21 cellular contexts compared by ENCODE assay signal in the genomic region with DNA sequence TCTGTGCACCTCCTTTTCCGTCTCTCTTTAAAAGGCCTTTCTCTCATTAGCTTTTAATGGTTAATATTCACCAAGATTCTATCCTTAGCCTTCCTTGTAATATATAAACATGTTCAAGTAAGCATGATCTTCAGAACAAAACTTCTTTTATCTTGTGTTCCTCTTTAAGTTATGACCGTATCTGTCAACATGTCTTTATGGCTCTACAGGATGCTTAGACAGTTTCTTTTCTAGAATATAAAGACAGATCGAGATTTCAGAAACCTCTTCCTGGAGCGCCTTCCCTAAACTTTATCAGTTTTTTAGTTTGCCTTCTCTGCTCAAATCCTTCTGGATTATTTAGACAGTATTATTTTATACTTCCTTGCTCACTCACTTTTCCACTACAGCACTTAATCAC. TPM values are rescaled to one million over a fixed set of nuclear protein-coding genes. Genes with fewer than 3 reads are reported as not detected.
A peak's percentile ranks its signal among the peaks of the same experiment; 100 is the strongest.
DNase-seq lines count a peak whose midpoint lies in the region; ATAC-seq and TF ChIP-seq lines count a peak whose summit lies in the region.
"Had no signal": no experiment of that assay in that cellular context is flagged by ENCODE, and none has a peak within 500 bp of the region (broad histone marks: within the 10 kb centered on the region; RNA-seq: fewer than 3 reads in every experiment).

No MANE protein-coding gene starts in this region.

- no peak overlapping the region for H2AFZ ChIP-seq in GM23338
- H2AFZ ChIP-seq: neural progenitor cell had no signal

- H3K36me3 Mint-ChIP-seq in activated CD8-positive, alpha-beta T cell treated with anti-CD3 and anti-CD28 coated beads for 36 hours (ENCODE audit: low read depth), result peaks cover 24% of the 10 kb centered on the region
- peaks cover 15% of the 10 kb centered on the region for H3K36me3 Mint-ChIP-seq in activated CD8-positive, alpha-beta T cell treated with anti-CD3 and anti-CD28 coated beads, Interleukin-2, amount 10 ng/mL, durations not matched to agents 7 days and 5 days (ENCODE audit: low read depth)
- H3K36me3 Mint-ChIP-seq in GM23338 (ENCODE audit: low read depth) (peaks cover 8% of the 10 kb centered on the region; the same call in 2 of the 3 replicates), natural killer cell (no peaks in the 10 kb centered on the region)
- peaks cover 24% of the 10 kb centered on the region for H3K36me3 Mint-ChIP-seq in activated T-helper 17 cell treated with anti-CD3 and anti-CD28 coated beads, Interleukin-2, amount 50 U/mL, for 72 hours (ENCODE audit: low read depth)

- no peaks in the 10 kb centered on the region for H3K27me3 ChIP-seq in GM23338 (ENCODE audit: insufficient read depth)
- H3K27me3 ChIP-seq: heart left ventricle, neural progenitor cell, stomach had no signal

- peaks cover 25% of the 10 kb centered on the region; the same call in 1 of the 2 replicates for H4K20me1 ChIP-seq in GM23338 (replicated peaks; ENCODE audit: insufficient read depth)

- 0 out of 2 replicates have a peak, but pooled peaks cover 17% of the 10 kb centered on the region for H3K4me1 ChIP-seq in GM23338 (ENCODE audit: insufficient read depth)
- H3K4me1 ChIP-seq: A549 had no signal

- intact Hi-C loops in activated CD8-positive, alpha-beta T cell treated with anti-CD3 and anti-CD28 coated beads for 36 hours (cut with micrococcal nuclease), result no loop called here
- intact Hi-C loops in natural killer cell (cut with micrococcal nuclease), result no loop called here

- H3K4me3 Mint-ChIP-seq in activated CD8-positive, alpha-beta T cell treated with anti-CD3 and anti-CD28 coated beads for 36 hours, result no peak overlapping the region
- H3K4me3 Mint-ChIP-seq in activated CD8-positive, alpha-beta T cell treated with anti-CD3 and anti-CD28 coated beads, Interleukin-2, amount 10 ng/mL, durations not matched to agents 7 days and 5 days, result no peak overlapping the region
- H3K4me3 Mint-ChIP-seq in GM23338 (no peak overlapping the region), natural killer cell (no peak overlapping the region)
- peak overlapping the region; percentile 0 for H3K4me3 Mint-ChIP-seq in activated T-helper 17 cell treated with anti-CD3 and anti-CD28 coated beads, Interleukin-2, amount 50 U/mL, for 72 hours
- H3K4me3 Mint-ChIP-seq: CD14-positive monocyte; neural progenitor cell; T-helper 2 cell treated with Interferon-gamma antibody and Interleukin-4, amounts not matched to agents 5 μg/mL and 100 μg/mL, for 36 hours had no signal

- CTCF ChIA-PET in activated CD8-positive, alpha-beta T cell treated with anti-CD3 and anti-CD28 coated beads for 36 hours (lab: Charles Lee), result no interaction called here
- CTCF ChIA-PET in activated CD8-positive, alpha-beta T cell treated with anti-CD3 and anti-CD28 coated beads, Interleukin-2, amount 10 ng/mL, durations not matched to agents 7 days and 5 days (lab: Charles Lee), result interaction anchor here (0.6 kb wide), 1 partner anchor 315 kb away, joined by 3 read pairs; no protein-coding TSS in a partner anchor

- DNase-seq in activated CD8-positive, alpha-beta T cell treated with anti-CD3 and anti-CD28 coated beads for 36 hours, result no peak
- no peak for DNase-seq in activated CD8-positive, alpha-beta T cell treated with anti-CD3 and anti-CD28 coated beads, Interleukin-2, amount 10 ng/mL, durations not matched to agents 7 days and 5 days
- DNase-seq in GM23338 (ENCODE audit: low spot score) (no peak), natural killer cell (no peak), DMS53 treated with DMSO at 0.1 percent for 48 hours (lab: John Stamatoyannopoulos, UW; ENCODE audit: unreplicated experiment) (no peak), NCI-H345 (lab: John Stamatoyannopoulos, UW) (no peak), NCI-H1694 (lab: John Stamatoyannopoulos, UW) (no peak)
- DNase-seq: activated CD4-positive, alpha-beta T cell treated with anti-CD3 and anti-CD28 coated beads for 48 hours; DMS79; effector CD8-positive, alpha-beta T cell; heart left ventricle; NCI-H1048; NCI-H69; PC-3; stomach had no signal

- H3K4me3 ChIP-seq in GM23338, result no peak overlapping the region
- H3K4me3 ChIP-seq: A549, heart left ventricle, neural progenitor cell, stomach had no signal

- TF ChIP-seq CTCF in activated CD8-positive, alpha-beta T cell treated with anti-CD3 and anti-CD28 coated beads for 36 hours (IDR thresholded peaks at IDR 0.05), result no peak
- TF ChIP-seq CTCF in GM23338 (conservative IDR thresholded peaks at IDR 0.05; ENCODE audit: low read depth in 2 of 2) (no peak), natural killer cell (IDR thresholded peaks at IDR 0.05) (no peak)

- no peaks in the 10 kb centered on the region for H3K9me3 Mint-ChIP-seq in activated CD8-positive, alpha-beta T cell treated with anti-CD3 and anti-CD28 coated beads for 36 hours
- H3K9me3 Mint-ChIP-seq in activated CD8-positive, alpha-beta T cell treated with anti-CD3 and anti-CD28 coated beads, Interleukin-2, amount 10 ng/mL, durations not matched to agents 7 days and 5 days (ENCODE audit: insufficient read depth), result no peaks in the 10 kb centered on the region
- H3K9me3 Mint-ChIP-seq in GM23338 (no peaks in the 10 kb centered on the region), natural killer cell (no peaks in the 10 kb centered on the region)
- no peaks in the 10 kb centered on the region for H3K9me3 Mint-ChIP-seq in activated T-helper 17 cell treated with anti-CD3 and anti-CD28 coated beads, Interleukin-2, amount 50 U/mL, for 72 hours
- H3K9me3 Mint-ChIP-seq: CD14-positive monocyte; T-helper 2 cell treated with Interferon-gamma antibody and Interleukin-4, amounts not matched to agents 5 μg/mL and 100 μg/mL, for 36 hours had no signal

- H3K27ac Mint-ChIP-seq in activated CD8-positive, alpha-beta T cell treated with anti-CD3 and anti-CD28 coated beads for 36 hours, result peak overlapping the region; percentile 47
- no peak overlapping the region for H3K27ac Mint-ChIP-seq in activated CD8-positive, alpha-beta T cell treated with anti-CD3 and anti-CD28 coated beads, Interleukin-2, amount 10 ng/mL, durations not matched to agents 7 days and 5 days
- no peak overlapping the region for H3K27ac Mint-ChIP-seq in GM23338
- H3K27ac Mint-ChIP-seq in activated T-helper 17 cell treated with anti-CD3 and anti-CD28 coated beads, Interleukin-2, amount 50 U/mL, for 72 hours, result peak overlapping the region; percentile 9
- peak overlapping the region; percentile 35 to 63 for H3K27ac Mint-ChIP-seq in natural killer cell
- H3K27ac Mint-ChIP-seq: neural progenitor cell; T-helper 2 cell treated with Interferon-gamma antibody and Interleukin-4, amounts not matched to agents 5 μg/mL and 100 μg/mL, for 36 hours had no signal

- 0 out of 2 replicates have a peak overlapping the region, but pooled peaks have one; percentile 13 for H3K27ac ChIP-seq in GM23338 (ENCODE audit: low read depth)
- H3K27ac ChIP-seq: A549, heart left ventricle, HL-60, neural progenitor cell, stomach had no signal

- H3K79me2 ChIP-seq in GM23338 (replicated peaks; ENCODE audit: insufficient read depth), result peaks cover 85% of the 10 kb centered on the region

- peaks cover 65% of the 10 kb centered on the region for H3K4me1 Mint-ChIP-seq in activated CD8-positive, alpha-beta T cell treated with anti-CD3 and anti-CD28 coated beads for 36 hours (ENCODE audit: low read depth)
- H3K4me1 Mint-ChIP-seq in activated CD8-positive, alpha-beta T cell treated with anti-CD3 and anti-CD28 coated beads, Interleukin-2, amount 10 ng/mL, durations not matched to agents 7 days and 5 days (ENCODE audit: low read depth), result peaks cover 38% of the 10 kb centered on the region
- H3K4me1 Mint-ChIP-seq in GM23338 (peaks cover 20% of the 10 kb centered on the region), natural killer cell (peaks cover 53 to 67% of the 10 kb centered on the region in 2 donors)
- peaks cover 40% of the 10 kb centered on the region for H3K4me1 Mint-ChIP-seq in activated T-helper 17 cell treated with anti-CD3 and anti-CD28 coated beads, Interleukin-2, amount 50 U/mL, for 72 hours

- no peaks in the 10 kb centered on the region for H3F3A ChIP-seq in GM23338 (replicated peaks; ENCODE audit: low read depth)

- no peak overlapping the region for H3K4me2 ChIP-seq in GM23338
- H3K4me2 ChIP-seq: A549, neural progenitor cell had no signal

- no peaks in the 10 kb centered on the region for H3K36me3 ChIP-seq in GM23338 (ENCODE audit: insufficient read depth)
- H3K36me3 ChIP-seq: neural progenitor cell had no signal

- H3K9me2 ChIP-seq in GM23338 (ENCODE audit: insufficient read depth), result no peaks in the 10 kb centered on the region

- POLR2A ChIA-PET in activated CD8-positive, alpha-beta T cell treated with anti-CD3 and anti-CD28 coated beads for 36 hours (lab: Charles Lee), result no interaction called here
- POLR2A ChIA-PET in activated CD8-positive, alpha-beta T cell treated with anti-CD3 and anti-CD28 coated beads, Interleukin-2, amount 10 ng/mL, durations not matched to agents 7 days and 5 days (lab: Charles Lee), result no interaction called here

- no peaks in the 10 kb centered on the region for H3K27me3 Mint-ChIP-seq in activated CD8-positive, alpha-beta T cell treated with anti-CD3 and anti-CD28 coated beads for 36 hours
- H3K27me3 Mint-ChIP-seq in activated CD8-positive, alpha-beta T cell treated with anti-CD3 and anti-CD28 coated beads, Interleukin-2, amount 10 ng/mL, durations not matched to agents 7 days and 5 days (ENCODE audit: low read depth), result no peaks in the 10 kb centered on the region
- H3K27me3 Mint-ChIP-seq in GM23338 (ENCODE audit: insufficient read depth, low read depth, poor library complexity) (no peaks in the 10 kb centered on the region), natural killer cell (ENCODE audit: low read depth in 2 of 2) (no peaks in the 10 kb centered on the region)
- H3K27me3 Mint-ChIP-seq in activated T-helper 17 cell treated with anti-CD3 and anti-CD28 coated beads, Interleukin-2, amount 50 U/mL, for 72 hours, result no peaks in the 10 kb centered on the region

- ATAC-seq in activated CD8-positive, alpha-beta T cell treated with anti-CD3 and anti-CD28 coated beads for 36 hours, result no peak
- no peak for ATAC-seq in activated CD8-positive, alpha-beta T cell treated with anti-CD3 and anti-CD28 coated beads, Interleukin-2, amount 10 ng/mL, durations not matched to agents 7 days and 5 days
- ATAC-seq in GM23338 (no peak), natural killer cell (no peak)
- ATAC-seq in activated T-helper 17 cell treated with anti-CD3 and anti-CD28 coated beads, Interleukin-2, amount 50 U/mL, for 72 hours (replicated peaks), result no peak
- ATAC-seq: A549, heart left ventricle, PC-3 had no signal

RNA-seq across cellular contexts. Expression of a gene that starts 7.2 kb away (rescaled TPM):
- total RNA-seq in activated CD8-positive, alpha-beta T cell treated with anti-CD3 and anti-CD28 coated beads for 36 hours, result 10 to 100 TPM; 56.2 to 63.4 TPM
- 10 to 100 TPM; 53.8 to 57.4 TPM for total RNA-seq in activated CD8-positive, alpha-beta T cell treated with anti-CD3 and anti-CD28 coated beads, Interleukin-2, amount 10 ng/mL, durations not matched to agents 7 days and 5 days
- total RNA-seq in GM23338 (2014; rRNA removed; shearing (Covaris generic)), result 122 and 130 TPM in 2 replicates
- 87.3 and 103 TPM in 2 replicates for polyA plus RNA-seq in GM23338 (2016; fragmentation: Nextera tagmentation; extraction: Ambion mirVana)
- 10 to 100 TPM; 65.9 to 76.3 TPM for total RNA-seq in activated T-helper 17 cell treated with anti-CD3 and anti-CD28 coated beads, Interleukin-2, amount 50 U/mL, for 72 hours
- total RNA-seq in natural killer cell, result 10 to 100 TPM; 74.3 to 95.5 (median 78.9) TPM

RNA-seq across cellular contexts. Expression of a gene that starts 7.4 kb away (rescaled TPM):
- total RNA-seq in activated CD8-positive, alpha-beta T cell treated with anti-CD3 and anti-CD28 coated beads for 36 hours, result 10 to 100 TPM; 81.3 to 85.7 TPM
- 10 to 100 TPM; 61.1 to 64.4 TPM for total RNA-seq in activated CD8-positive, alpha-beta T cell treated with anti-CD3 and anti-CD28 coated beads, Interleukin-2, amount 10 ng/mL, durations not matched to agents 7 days and 5 days
- 40.2 and 42.5 TPM in 2 replicates for total RNA-seq in GM23338 (2014; rRNA removed; shearing (Covaris generic))
- polyA plus RNA-seq in GM23338 (2016; fragmentation: Nextera tagmentation; extraction: Ambion mirVana), result 60.2 and 67.1 TPM in 2 replicates
- 10 to 100 TPM; 45.2 to 75.4 TPM for total RNA-seq in activated T-helper 17 cell treated with anti-CD3 and anti-CD28 coated beads, Interleukin-2, amount 50 U/mL, for 72 hours
- total RNA-seq in natural killer cell, result 10 to 100 TPM; 44.3 to 53.9 (median 51.9) TPM

RNA-seq across cellular contexts. Expression of a gene that starts 38.6 kb away (rescaled TPM):
- 10 to 100 TPM; 24.3 to 29.5 TPM for total RNA-seq in activated CD8-positive, alpha-beta T cell treated with anti-CD3 and anti-CD28 coated beads for 36 hours
- total RNA-seq in activated CD8-positive, alpha-beta T cell treated with anti-CD3 and anti-CD28 coated beads, Interleukin-2, amount 10 ng/mL, durations not matched to agents 7 days and 5 days, result 10 to 100 TPM; 18.7 to 21.8 TPM
- total RNA-seq in GM23338 (2014; rRNA removed; shearing (Covaris generic)), result 7.2 and 7.7 TPM in 2 replicates
- 28.3 and 37.8 TPM in 2 replicates for polyA plus RNA-seq in GM23338 (2016; fragmentation: Nextera tagmentation; extraction: Ambion mirVana)
- 10 to 100 TPM; 15.1 to 32.2 TPM for total RNA-seq in activated T-helper 17 cell treated with anti-CD3 and anti-CD28 coated beads, Interleukin-2, amount 50 U/mL, for 72 hours
- total RNA-seq in natural killer cell, result 10 to 100 TPM in 1 of 3 donors, 1 to 10 TPM in 2; 7.7 to 11.3 (median 9.5) TPM

RNA-seq across cellular contexts. Expression of a gene that starts 55.2 kb away (rescaled TPM):
- 10 to 100 TPM; 45.1 to 50.2 TPM for total RNA-seq in activated CD8-positive, alpha-beta T cell treated with anti-CD3 and anti-CD28 coated beads for 36 hours
- total RNA-seq in activated CD8-positive, alpha-beta T cell treated with anti-CD3 and anti-CD28 coated beads, Interleukin-2, amount 10 ng/mL, durations not matched to agents 7 days and 5 days, result 10 to 100 TPM; 51.8 to 53.8 TPM
- 36.9 and 40.4 TPM in 2 replicates for total RNA-seq in GM23338 (2014; rRNA removed; shearing (Covaris generic))
- 62.5 and 63.2 TPM in 2 replicates for polyA plus RNA-seq in GM23338 (2016; fragmentation: Nextera tagmentation; extraction: Ambion mirVana)
- total RNA-seq in activated T-helper 17 cell treated with anti-CD3 and anti-CD28 coated beads, Interleukin-2, amount 50 U/mL, for 72 hours, result 10 to 100 TPM; 62.7 to 66.0 TPM
- total RNA-seq in natural killer cell, result 10 to 100 TPM; 73.2 to 86.0 (median 82.6) TPM

Comparison
In these comparisons a context has a peak if more than half of its experiments do, and no peak if none do; other contexts are left out.
1. H3K27ac Mint-ChIP-seq: peak in activated CD8-positive, alpha-beta T cell treated with anti-CD3 and anti-CD28 coated beads for 36 hours (single experiment), activated T-helper 17 cell treated with anti-CD3 and anti-CD28 coated beads, Interleukin-2, amount 50 U/mL, for 72 hours (single experiment) and natural killer cell (2 of 2); none in activated CD8-positive, alpha-beta T cell treated with anti-CD3 and anti-CD28 coated beads, Interleukin-2, amount 10 ng/mL, durations not matched to agents 7 days and 5 days (single experiment) and GM23338 (single experiment).